ENCODE assay signal across 7 cellular contexts in the genomic region with DNA sequence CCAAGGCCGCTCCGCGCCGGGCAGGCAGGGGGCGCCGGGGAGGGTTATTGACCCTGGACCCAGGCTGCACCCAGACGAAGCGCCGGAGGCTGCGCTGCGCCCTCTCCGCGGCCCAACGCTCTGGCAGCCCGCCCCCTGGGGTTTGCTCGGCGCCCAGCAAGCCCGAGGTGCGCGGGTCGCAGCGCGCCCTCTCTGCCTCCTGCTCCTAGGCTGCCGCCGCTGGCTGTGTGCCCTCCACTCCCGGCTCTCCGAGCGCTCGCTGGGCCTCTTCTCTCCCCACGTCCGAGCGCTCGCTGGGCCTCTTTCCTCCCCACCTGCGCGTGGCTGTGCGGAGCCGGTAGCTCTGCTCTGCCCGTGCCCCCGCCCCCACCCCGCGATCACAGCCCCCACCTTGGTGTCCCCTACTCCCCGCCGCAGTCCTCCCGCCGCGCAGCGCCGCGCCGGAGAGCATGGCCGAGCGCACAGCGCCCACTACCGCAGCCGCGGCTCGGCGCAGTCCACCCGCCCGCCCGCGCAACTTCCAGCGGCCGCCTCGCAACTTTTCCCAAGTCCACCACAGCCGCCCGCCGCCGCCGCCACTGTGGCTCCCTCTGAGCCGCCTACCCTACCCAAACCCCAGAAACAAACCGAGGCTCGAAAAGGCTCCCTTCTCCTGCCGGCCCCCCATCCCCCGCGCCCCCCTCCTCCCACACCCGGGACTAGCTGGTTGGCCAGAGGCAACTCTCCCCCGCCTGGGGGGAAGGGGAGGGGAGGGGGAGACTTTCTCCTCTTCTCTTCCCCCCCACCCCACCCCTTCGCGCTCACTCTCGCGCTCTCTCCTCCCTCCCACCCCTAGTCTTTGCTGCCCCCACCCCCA. TPM values are rescaled to one million over a fixed set of nuclear protein-coding genes. Genes with fewer than 3 reads are reported as not detected.
DNase-seq lines count a peak whose midpoint lies in the region; TF ChIP-seq lines count a peak whose summit lies in the region.

No MANE protein-coding gene starts in this region.

- no peak overlapping the region for H2BK120ac ChIP-seq in H9 (ENCODE audit: low read depth, low read length, poor library complexity, severe bottlenecking)

- H3K9ac ChIP-seq in H9 (ENCODE audit: extremely low read depth, insufficient read length, low read length) (no peak overlapping the region), SK-N-SH (no peak overlapping the region)

- TF ChIP-seq CTCF in GM12865 (IDR thresholded peaks at IDR 0.05; ENCODE audit: insufficient read depth, low read depth, low read length, missing control alignments) (peak; percentile 45), H9 (conservative IDR thresholded peaks at IDR 0.05) (peak; percentile 69), LNCaP clone FGC (IDR thresholded peaks at IDR 0.05; ENCODE audit: control insufficient read depth, extremely low read depth, insufficient read depth) (peak; percentile 92), SK-N-SH (IDR thresholded peaks at IDR 0.05) (peak; percentile 47), lower leg skin (IDR thresholded peaks at IDR 0.05) (no peak)

- peak overlapping the region; percentile 68 to 90 for H3K4me3 Mint-ChIP-seq in H9
- peak overlapping the region; percentile 85 for H3K4me3 Mint-ChIP-seq in stimulated activated naive CD8-positive, alpha-beta T cell treated with anti-CD3 and anti-CD28 coated beads, Interleukin-15, Interleukin-2, amounts not matched to agents 100 ng/mL and 50 ng/mL, for 24 hours

- peaks cover 45% of the 10 kb centered on the region for H3K23me2 ChIP-seq in H9 (ENCODE audit: insufficient read length, low read depth, low read length, poor library complexity, severe bottlenecking)

- H3K79me1 ChIP-seq in H9 (ENCODE audit: insufficient read depth, low read depth, low read length, poor library complexity, severe bottlenecking), result no peaks in the 10 kb centered on the region

- H2BK12ac ChIP-seq in H9 (ENCODE audit: insufficient read length, low read depth, low read length), result no peak overlapping the region

- H3K27me3 ChIP-seq in H9 (ENCODE audit: insufficient read depth, low read length) (peaks cover 64% of the 10 kb centered on the region), SK-N-SH (ENCODE audit: insufficient read depth) (peaks cover 90% of the 10 kb centered on the region)

- H3K14ac ChIP-seq in H9 (ENCODE audit: insufficient read depth, low read length), result no peak overlapping the region

- H3K27me3 Mint-ChIP-seq in H9 (ENCODE audit: low read depth), result peaks cover 89% of the 10 kb centered on the region
- H3K27me3 Mint-ChIP-seq in stimulated activated naive CD8-positive, alpha-beta T cell treated with anti-CD3 and anti-CD28 coated beads, Interleukin-15, Interleukin-2, amounts not matched to agents 100 ng/mL and 50 ng/mL, for 24 hours, result peaks cover 87% of the 10 kb centered on the region

- H3K23ac ChIP-seq in H9 (ENCODE audit: insufficient read length, low read depth, low read length), result no peak overlapping the region

- DNase-seq in GM12865 (ENCODE audit: low read depth) (peak; percentile 62), H9 (peak; percentile 85), LNCaP clone FGC (ENCODE audit: low read depth) (peak; percentile 26), SK-N-SH (peak; percentile 91), dermis blood vessel endothelial cell (peak; percentile 89), lower leg skin (ENCODE audit: low spot score in 2 of 2) (peak in 1 of 2 donors; percentile 89)

- H3K9me3 ChIP-seq in H9 (ENCODE audit: control insufficient read depth, low read depth, low read length) (no peaks in the 10 kb centered on the region), SK-N-SH (no peaks in the 10 kb centered on the region)

- H2AK5ac ChIP-seq in H9 (ENCODE audit: insufficient read length, low read length), result no peak overlapping the region

- H2BK5ac ChIP-seq in H9 (ENCODE audit: insufficient read length, low read length), result no peak overlapping the region

- no peak overlapping the region for H2BK20ac ChIP-seq in H9 (ENCODE audit: low read depth, low read length, poor library complexity, severe bottlenecking)

- no peak overlapping the region for H3T11ph ChIP-seq in H9 (ENCODE audit: low read length)

- H3K18ac ChIP-seq in H9 (ENCODE audit: insufficient read length, low read depth, low read length), result no peak overlapping the region

- no peak overlapping the region for H4K8ac ChIP-seq in H9 (replicated peaks; ENCODE audit: insufficient read length, low read depth, low read length)

- CTCF ChIA-PET in SK-N-SH (lab: Yijun Ruan, JAX), result interaction anchor here (0.7 to 14.6 kb wide), 13 partner anchors 19 to 1215 kb away, joined by 3 to 322 read pairs (median 3); no protein-coding TSS in a partner anchor

- H3K36me3 ChIP-seq in SK-N-SH (replicated peaks in 1 of 2; ENCODE audit: control insufficient read depth in 1 of 2, insufficient read depth in 2 of 2, low read length in 1 of 2), result no peaks in the 10 kb centered on the region

- peaks cover 0 to 3% of the 10 kb centered on the region in 2 experiments; a peak in 1 of 5 replicates for H3K9me3 Mint-ChIP-seq in H9
- H3K9me3 Mint-ChIP-seq in stimulated activated naive CD8-positive, alpha-beta T cell treated with anti-CD3 and anti-CD28 coated beads, Interleukin-15, Interleukin-2, amounts not matched to agents 100 ng/mL and 50 ng/mL, for 24 hours, result peaks cover 4% of the 10 kb centered on the region

- TF ChIP-seq RAD21 in SK-N-SH (IDR thresholded peaks at IDR 0.05; ENCODE audit: low read length), result peak; percentile 61

- H3K4me1 ChIP-seq in H9 (ENCODE audit: insufficient read depth, low read length) (peaks cover 7% of the 10 kb centered on the region), SK-N-SH (ENCODE audit: control insufficient read depth in 1 of 2, insufficient read depth in 2 of 2, low read depth in 1 of 2, low read length in 1 of 2) (peaks cover 9 to 15% of the 10 kb centered on the region in 2 experiments; a peak in 1 of 4 replicates)

- H4K20me1 ChIP-seq in H9 (ENCODE audit: control insufficient read depth, insufficient read depth, insufficient read length) (no peaks in the 10 kb centered on the region), SK-N-SH (ENCODE audit: insufficient read depth) (no peaks in the 10 kb centered on the region)

- POLR2A ChIA-PET in SK-N-SH (lab: Yijun Ruan, JAX), result no interaction called here

- peaks cover 72 to 76% of the 10 kb centered on the region in 2 experiments for H3K4me1 Mint-ChIP-seq in H9
- H3K4me1 Mint-ChIP-seq in stimulated activated naive CD8-positive, alpha-beta T cell treated with anti-CD3 and anti-CD28 coated beads, Interleukin-15, Interleukin-2, amounts not matched to agents 100 ng/mL and 50 ng/mL, for 24 hours (ENCODE audit: low read depth), result peaks cover 59% of the 10 kb centered on the region

- no peak overlapping the region for H3K4ac ChIP-seq in H9 (ENCODE audit: low read depth, low read length)

- no peaks in the 10 kb centered on the region for H3K36me3 Mint-ChIP-seq in H9 (ENCODE audit: insufficient read depth in 1 of 3, low read depth in 3 of 3)
- peaks cover 4% of the 10 kb centered on the region for H3K36me3 Mint-ChIP-seq in stimulated activated naive CD8-positive, alpha-beta T cell treated with anti-CD3 and anti-CD28 coated beads, Interleukin-15, Interleukin-2, amounts not matched to agents 100 ng/mL and 50 ng/mL, for 24 hours (ENCODE audit: low read depth)

- H4K91ac ChIP-seq in H9 (ENCODE audit: insufficient read length, low read depth, low read length), result no peak overlapping the region

- peaks cover 5% of the 10 kb centered on the region for H3F3A ChIP-seq in SK-N-SH (replicated peaks; ENCODE audit: insufficient read depth)

- H3K79me2 ChIP-seq in H9 (ENCODE audit: insufficient read depth, low read length) (no peaks in the 10 kb centered on the region), SK-N-SH (ENCODE audit: insufficient read depth) (no peaks in the 10 kb centered on the region)

- H4K5ac ChIP-seq in H9 (ENCODE audit: insufficient read length, low read depth, low read length), result no peak overlapping the region

- H3K4me3 ChIP-seq in GM12865 (ENCODE audit: low read depth, low read length), result peak overlapping the region; percentile 55
- H3K4me3 ChIP-seq in LNCaP clone FGC (ENCODE audit: low read depth, low read length), result peak overlapping the region; percentile 46
- peak overlapping the region; percentile 47 to 63 for H3K4me3 ChIP-seq in SK-N-SH (ENCODE audit: low read depth in 2 of 2, low read length in 1 of 2)
- peak overlapping the region; percentile 28 for H3K4me3 ChIP-seq in lower leg skin (ENCODE audit: low read depth, poor library complexity, severe bottlenecking)

- H3K4me2 ChIP-seq in H9 (ENCODE audit: insufficient read depth, insufficient read length, low read length) (peak overlapping the region; percentile 86), SK-N-SH (peak overlapping the region; percentile 93)

- TF ChIP-seq EP300 in SK-N-SH (IDR thresholded peaks at IDR 0.05; ENCODE audit: borderline replicate concordance in 1 of 2, low read depth in 1 of 2, low read length in 1 of 2), result no peak

- no peak overlapping the region for H2AFZ ChIP-seq in H9 (ENCODE audit: low read length)
- peak overlapping the region; percentile 72; the same call in 1 of the 2 replicates for H2AFZ ChIP-seq in SK-N-SH (ENCODE audit: low read depth)

- H3K9me2 ChIP-seq in SK-N-SH, result no peaks in the 10 kb centered on the region

- no peak overlapping the region for H2BK15ac ChIP-seq in H9 (ENCODE audit: low read depth, low read length)

- no peak overlapping the region for H3K27ac Mint-ChIP-seq in H9
- H3K27ac Mint-ChIP-seq in stimulated activated naive CD8-positive, alpha-beta T cell treated with anti-CD3 and anti-CD28 coated beads, Interleukin-15, Interleukin-2, amounts not matched to agents 100 ng/mL and 50 ng/mL, for 24 hours, result no peak overlapping the region

- TF ChIP-seq POLR2A in lower leg skin (IDR thresholded peaks at IDR 0.05), result no peak

- intact Hi-C loops in lower leg skin (cut with DNase I; ENCODE audit: low total_unique reads), result no loop called here

- H3K27ac ChIP-seq in H9 (ENCODE audit: insufficient read length, low read depth, low read length), result no peak overlapping the region
- H3K27ac ChIP-seq in SK-N-SH (ENCODE audit: low read depth in 2 of 2, low read length in 1 of 2), result no peak overlapping the region

- WGBS in H9 (ENCODE audit: extremely low coverage, insufficient read length, low lambda C conversion rate), result no CpG with 5 or more reads among the region's 82 CpGs
- WGBS in SK-N-SH (ENCODE audit: low lambda C conversion rate), result 2% methylated on average over 30 of the region's 82 CpGs
- 0 to 1% methylated on average over 62 to 71 of the region's 82 CpGs for WGBS in lower leg skin, 2 donors

- no peak overlapping the region for H3K56ac ChIP-seq in H9 (ENCODE audit: insufficient read length, low read depth, low read length)

TF ChIP-seq in SK-N-SH, 30 proteins besides CTCF, POLR2A, EP300 and RAD21:
- TF ChIP-seq SMC3 (IDR thresholded peaks at IDR 0.05; ENCODE audit: low read depth, low read length), result peak; percentile 32; the same call in 1 of the 2 replicates
- TF ChIP-seq TEAD4 (IDR thresholded peaks at IDR 0.05; ENCODE audit: borderline replicate concordance, insufficient read depth), result no peak

RNA-seq across cellular contexts. Expression of a gene that starts 1.1 kb away (rescaled TPM):
- total RNA-seq in H9 (2021) (0.15 and 0.35 TPM in 2 replicates), dermis blood vessel endothelial cell (54.3 and 76.4 TPM in 2 replicates), lower leg skin (1 to 10 TPM; 3.9 to 8.2 (median 5.5) TPM)
- 0.62 and 0.84 TPM in 2 replicates for polyA plus RNA-seq in SK-N-SH (2012; rRNA removed)
- polyA plus RNA-seq in SK-N-SH (2012; cell fraction: cytosol; rRNA removed), result 0.50 and 0.67 TPM in 2 replicates
- polyA plus RNA-seq in SK-N-SH (2012; cell fraction: nucleus; rRNA removed), result 1.1 and 1.5 TPM in 2 replicates

Comparison
In these comparisons a context has a peak if more than half of its experiments do, and no peak if none do; other contexts are left out.
1. CTCF ChIP-seq: peak in GM12865 (single experiment), H9 (single experiment), LNCaP clone FGC (single experiment) and SK-N-SH (single experiment); none in lower leg skin (0 of 3).
2. Peak in every context shown above with its lines, with median percentiles within 50 percentile points of each other: H3K4me3 ChIP-seq.